Comparison of ENCODE assay signal across 8 cellular contexts in the genomic region with DNA sequence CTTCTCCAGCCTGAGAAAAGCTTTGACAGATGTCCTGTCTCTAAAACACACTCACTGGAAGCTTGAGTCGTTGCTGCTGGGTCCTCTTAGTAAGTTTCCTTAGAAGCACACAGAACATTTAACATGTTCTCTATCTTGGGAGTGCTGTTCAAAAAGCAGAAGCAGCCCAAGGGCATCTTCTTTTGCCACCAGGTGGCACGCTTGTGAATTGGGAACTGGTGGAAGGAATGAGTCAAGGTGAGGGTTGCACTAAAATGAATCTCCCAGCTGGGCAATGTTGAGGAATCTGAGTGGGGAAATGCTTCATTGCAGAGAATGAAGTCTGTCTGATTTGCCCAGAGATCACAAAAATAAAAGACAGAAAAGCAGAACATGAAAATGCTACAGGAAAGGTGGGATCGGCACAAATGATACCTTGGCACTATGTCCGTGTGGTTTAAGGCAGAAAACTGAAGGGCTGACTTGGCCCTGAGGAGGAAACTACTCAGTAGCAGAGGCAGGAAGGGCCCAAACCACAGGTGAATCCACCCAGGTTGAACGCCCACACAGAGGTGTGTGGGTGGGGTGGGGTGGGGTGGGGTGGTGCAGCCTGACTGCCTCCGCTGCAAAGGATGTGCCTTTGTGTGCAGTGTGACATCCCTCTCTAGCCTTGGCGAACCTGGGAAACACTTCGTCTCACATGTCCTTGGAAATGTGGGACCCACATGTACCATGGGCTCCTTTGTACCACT.
DNase-seq lines count a peak whose midpoint lies in the region; ATAC-seq and TF ChIP-seq lines count a peak whose summit lies in the region.

No MANE protein-coding gene starts in this region.

- peak; percentile 57 for ATAC-seq in GM19395 (IDR thresholded peaks at IDR 0.05; ENCODE audit: unreplicated experiment)

- TF ChIP-seq POLR2A in NB4 (IDR thresholded peaks at IDR 0.05; ENCODE audit: extremely low read depth, insufficient read length): no peak

- no peak overlapping the region for H3K4me3 ChIP-seq in AG09309 (ENCODE audit: control insufficient read depth, low read depth, low read length)
- H3K4me3 ChIP-seq in NB4 (ENCODE audit: low read depth, low read length): no peak overlapping the region
- H3K4me3 ChIP-seq in foreskin fibroblast (ENCODE audit: low read depth in 1 of 2, low read length in 2 of 2): no peak overlapping the region

- DNase-seq in AG09309 (ENCODE audit: low read depth): no peak
- peak; percentile 71 for DNase-seq in NB4 (ENCODE audit: low read depth)
- DNase-seq in activated CD8-positive, alpha-beta memory T cell treated with anti-CD3 and anti-CD28 coated beads for 4 hours (ENCODE audit: low read depth in 2 of 2): peak; percentile 10 to 18
- peak in 1 of 2 donors; percentile 39 for DNase-seq in foreskin fibroblast
- DNase-seq in stimulated activated CD4-positive, alpha-beta T cell treated with anti-CD3 and anti-CD28 coated beads, TNF-alpha, amount 100 ng/mL, for 48 hours (ENCODE audit: low read depth in 3 of 3): peak; percentile 16 to 46 (median 18)
- DNase-seq in 8988T: no peak
- no peak for DNase-seq in cortex of kidney (lab: John Stamatoyannopoulos, UW)

- TF ChIP-seq CTCF in AG09309 (IDR thresholded peaks at IDR 0.05; ENCODE audit: control insufficient read depth, insufficient read depth, low read depth, low read length, missing control alignments) (peak; percentile 59), NB4 (IDR thresholded peaks at IDR 0.05; ENCODE audit: low read depth, low read length) (peak; percentile 77), foreskin fibroblast (IDR thresholded peaks at IDR 0.05; ENCODE audit: low read depth, low read length) (peak; percentile 43)

Comparison
In these comparisons a context has a peak if more than half of its experiments do, and no peak if none do; other contexts are left out.
1. DNase-seq: peak in NB4 (single experiment), activated CD8-positive, alpha-beta memory T cell treated with anti-CD3 and anti-CD28 coated beads for 4 hours (2 of 2) and stimulated activated CD4-positive, alpha-beta T cell treated with anti-CD3 and anti-CD28 coated beads, TNF-alpha, amount 100 ng/mL, for 48 hours (3 of 3); none in AG09309 (single experiment), 8988T (single experiment) and cortex of kidney (single experiment).
2. Peak in every context shown above with its lines, with median percentiles within 50 percentile points of each other: CTCF ChIP-seq.